In genomic region chr16:1550696-1551095, GRCh38 we compare ENCODE assay signal across 33 cellular contexts. TPM values are rescaled to one million over a fixed set of nuclear protein-coding genes. Genes with fewer than 3 reads are reported as not detected.
A peak's percentile ranks its signal among the peaks of the same experiment; 100 is the strongest.
DNase-seq lines count a peak whose midpoint lies in the region; ATAC-seq and TF ChIP-seq lines count a peak whose summit lies in the region.
"Had no signal": no experiment of that assay in that cellular context is flagged by ENCODE, and none has a peak within 500 bp of the region (broad histone marks: within the 10 kb centered on the region; RNA-seq: fewer than 3 reads in every experiment).

No MANE protein-coding gene starts in this region.

- H3K36me3 ChIP-seq in ascending aorta: peaks cover 22 to 37% of the 10 kb centered on the region in 2 donors
- H3K36me3 ChIP-seq in prostate gland: peaks cover 0 to 8% of the 10 kb centered on the region in 2 donors
- peaks cover 9 to 95% (median 66%) of the 10 kb centered on the region in 4 donors for H3K36me3 ChIP-seq in upper lobe of left lung

- H3K27ac Mint-ChIP-seq in activated T-cell treated with anti-CD3 and anti-CD28 coated beads, Interleukin-2, amount 50 U/mL, for 72 hours: peak overlapping the region; percentile 5
- H3K27ac Mint-ChIP-seq: activated CD4-positive, alpha-beta memory T cell treated with anti-CD3 and anti-CD28 coated beads, Interleukin-2, amount 10 ng/mL, durations not matched to agents 7 days and 5 days; stimulated activated naive CD8-positive, alpha-beta T cell treated with anti-CD3 and anti-CD28 coated beads, Interleukin-15, Interleukin-2, amounts not matched to agents 100 ng/mL and 50 ng/mL, for 24 hours; type B pancreatic cell had no signal

- TF ChIP-seq EP300 in upper lobe of left lung (IDR thresholded peaks at IDR 0.05): no peak

- TF ChIP-seq POLR2A in prostate gland (IDR thresholded peaks at IDR 0.05): no peak
- TF ChIP-seq POLR2A in upper lobe of left lung (IDR thresholded peaks at IDR 0.05): no peak

- intact Hi-C loops in ascending aorta (cut with DNase I) (no loop called here), prostate gland (cut with DNase I) (no loop called here)

- H3K4me1 ChIP-seq in ascending aorta (peaks cover 16 to 54% of the 10 kb centered on the region in 2 donors), prostate gland (replicated peaks) (peaks cover 26% of the 10 kb centered on the region), upper lobe of left lung (peaks cover 52 to 65% (median 62%) of the 10 kb centered on the region in 4 donors)

- no peaks in the 10 kb centered on the region for H3K27me3 ChIP-seq in ascending aorta
- no peaks in the 10 kb centered on the region for H3K27me3 ChIP-seq in prostate gland (replicated peaks; ENCODE audit: insufficient read depth)
- no peaks in the 10 kb centered on the region for H3K27me3 ChIP-seq in upper lobe of left lung

- H3K4me1 Mint-ChIP-seq in activated T-cell treated with anti-CD3 and anti-CD28 coated beads, Interleukin-2, amount 50 U/mL, for 72 hours (ENCODE audit: low read depth): peaks cover 12% of the 10 kb centered on the region

- H3K27ac ChIP-seq in ascending aorta: peak overlapping the region; percentile 25 to 92
- H3K27ac ChIP-seq in prostate gland: peak overlapping the region; percentile 72 to 84
- peak overlapping the region in 3 of 4 donors; percentile 53 to 93 (median 75) for H3K27ac ChIP-seq in upper lobe of left lung
- H3K27ac ChIP-seq: epithelial cell of prostate, HL-60, SK-N-MC had no signal

- H3K9me3 ChIP-seq in ascending aorta (no peaks in the 10 kb centered on the region), prostate gland (no peaks in the 10 kb centered on the region), upper lobe of left lung (no peaks in the 10 kb centered on the region)

- DNase-seq in activated T-cell treated with anti-CD3 and anti-CD28 coated beads, Interleukin-2, amount 50 U/mL, for 72 hours: no peak
- no peak for DNase-seq in activated T-cell treated with anti-CD3 and anti-CD28 coated beads, Interleukin-2, amount 50 U/mL, for 48 hours
- DNase-seq in ascending aorta (ENCODE audit: low spot score in 2 of 2): no peak
- no peak for DNase-seq in prostate gland (ENCODE audit: low spot score)
- DNase-seq in upper lobe of left lung: peak in 1 of 2 donors; percentile 44
- DNase-seq in COLO668 (lab: John Stamatoyannopoulos, UW; ENCODE audit: unreplicated experiment): no peak
- no peak for DNase-seq in NCI-H748 (lab: John Stamatoyannopoulos, UW; ENCODE audit: unreplicated experiment)
- DNase-seq: 8988T; activated CD4-positive, alpha-beta memory T cell treated with anti-CD3 and anti-CD28 coated beads, Interleukin-2, amount 10 ng/mL, durations not matched to agents 7 days and 5 days; activated CD4-positive, alpha-beta T cell treated with anti-CD3 and anti-CD28 coated beads for 1 hour; activated CD8-positive, alpha-beta memory T cell treated with anti-CD3 and anti-CD28 coated beads, Interleukin-2, amount 50 U/mL, for 48 hours; activated gamma-delta T cell; CD4-positive, CD25-positive, alpha-beta regulatory T cell; effector CD4-positive, alpha-beta T cell; EL; Karpas-422; kidney glomerular epithelial cell; mesendoderm; MV-4-11; NCI-H146; NCI-H2107; NCI-H446; posterior cingulate gyrus; RPMI8226; stimulated activated CD4-positive, alpha-beta T cell treated with anti-CD3 and anti-CD28 coated beads, Interleukin-15, amount 100 ng/mL, for 24 hours; T-helper 2 cell had no signal

- no peak for TF ChIP-seq CTCF in ascending aorta (IDR thresholded peaks at IDR 0.05)
- TF ChIP-seq CTCF in prostate gland (IDR thresholded peaks at IDR 0.05): no peak
- no peak for TF ChIP-seq CTCF in upper lobe of left lung (IDR thresholded peaks at IDR 0.05)

- H3K36me3 Mint-ChIP-seq in activated T-cell treated with anti-CD3 and anti-CD28 coated beads, Interleukin-2, amount 50 U/mL, for 72 hours (ENCODE audit: insufficient read depth in 2 of 2): peaks cover 1% of the 10 kb centered on the region in 2 donors
- H3K36me3 Mint-ChIP-seq: type B pancreatic cell had no signal

- no peak overlapping the region for H3K4me3 ChIP-seq in ascending aorta
- H3K4me3 ChIP-seq in prostate gland: no peak overlapping the region
- no peak overlapping the region for H3K4me3 ChIP-seq in upper lobe of left lung
- H3K4me3 ChIP-seq: SK-N-MC had no signal

- H3K4me3 Mint-ChIP-seq in activated T-cell treated with anti-CD3 and anti-CD28 coated beads, Interleukin-2, amount 50 U/mL, for 72 hours: no peak overlapping the region
- H3K4me3 Mint-ChIP-seq: activated CD4-positive, alpha-beta memory T cell treated with anti-CD3 and anti-CD28 coated beads, Interleukin-2, amount 10 ng/mL, durations not matched to agents 7 days and 5 days; brain; stimulated activated naive CD8-positive, alpha-beta T cell treated with anti-CD3 and anti-CD28 coated beads, Interleukin-15, Interleukin-2, amounts not matched to agents 100 ng/mL and 50 ng/mL, for 24 hours; type B pancreatic cell had no signal

- ATAC-seq in activated T-cell treated with anti-CD3 and anti-CD28 coated beads, Interleukin-2, amount 50 U/mL, for 72 hours (replicated peaks in 1 of 2): no peak
- ATAC-seq in upper lobe of left lung (ENCODE audit: low FRiP score in 2 of 2) (no peak), HG03571 (IDR thresholded peaks at IDR 0.05; ENCODE audit: unreplicated experiment) (no peak)

- no peaks in the 10 kb centered on the region for H3K27me3 Mint-ChIP-seq in activated T-cell treated with anti-CD3 and anti-CD28 coated beads, Interleukin-2, amount 50 U/mL, for 72 hours (ENCODE audit: low read depth)
- H3K27me3 Mint-ChIP-seq: activated CD4-positive, alpha-beta memory T cell treated with anti-CD3 and anti-CD28 coated beads, Interleukin-2, amount 10 ng/mL, durations not matched to agents 7 days and 5 days; CD4-positive, CD25-positive, alpha-beta regulatory T cell; stimulated activated naive CD8-positive, alpha-beta T cell treated with anti-CD3 and anti-CD28 coated beads, Interleukin-15, Interleukin-2, amounts not matched to agents 100 ng/mL and 50 ng/mL, for 24 hours; type B pancreatic cell had no signal

- H3K9me3 Mint-ChIP-seq in activated T-cell treated with anti-CD3 and anti-CD28 coated beads, Interleukin-2, amount 50 U/mL, for 72 hours: no peaks in the 10 kb centered on the region
- H3K9me3 Mint-ChIP-seq: activated CD4-positive, alpha-beta memory T cell treated with anti-CD3 and anti-CD28 coated beads, Interleukin-2, amount 10 ng/mL, durations not matched to agents 7 days and 5 days; brain; stimulated activated naive CD8-positive, alpha-beta T cell treated with anti-CD3 and anti-CD28 coated beads, Interleukin-15, Interleukin-2, amounts not matched to agents 100 ng/mL and 50 ng/mL, for 24 hours; type B pancreatic cell had no signal

- 95% methylated on average over 15 of the region's 15 CpGs for WGBS in prostate gland
- 86 to 93% methylated on average over 11 to 14 of the region's 15 CpGs for WGBS in upper lobe of left lung, 2 donors

RNA-seq across cellular contexts. Expression of gene TMEM204, which starts 17.2 kb away (rescaled TPM):
- total RNA-seq in activated T-cell treated with anti-CD3 and anti-CD28 coated beads, Interleukin-2, amount 50 U/mL, for 72 hours: 10 to 100 TPM; 15.7 to 16.7 TPM
- total RNA-seq in ascending aorta: 145 TPM
- 10 to 100 TPM; 20.7 to 33.9 TPM for total RNA-seq in prostate gland
- 100 to 1,000 TPM in 1 of 6 donors, 10 to 100 TPM in 5; 31.4 to 112 (median 48.4) TPM for total RNA-seq in upper lobe of left lung

RNA-seq across cellular contexts. Expression of gene TELO2, which starts 57.5 kb away (rescaled TPM):
- 10 to 100 TPM; 28.6 to 34.7 TPM for total RNA-seq in activated T-cell treated with anti-CD3 and anti-CD28 coated beads, Interleukin-2, amount 50 U/mL, for 72 hours
- total RNA-seq in ascending aorta: 110 TPM
- total RNA-seq in prostate gland: 10 to 100 TPM; 35.1 to 53.5 TPM
- total RNA-seq in upper lobe of left lung: 100 to 1,000 TPM in 1 of 6 donors, 10 to 100 TPM in 5; 13.8 to 130 (median 41.5) TPM
